35 cellular contexts compared by ENCODE assay signal in genomic region chr19:1717200-1717969, GRCh38. TPM values are rescaled to one million over a fixed set of nuclear protein-coding genes. Genes with fewer than 3 reads are reported as not detected.
"Had no signal": no experiment of that assay in that cellular context is flagged by ENCODE, and none has a peak within 500 bp of the region (broad histone marks: within the 10 kb centered on the region; RNA-seq: fewer than 3 reads in every experiment).

No MANE protein-coding gene starts in this region.

- H3K36me3 ChIP-seq: ascending aorta, breast epithelium, MG63, SJCRH30 had no signal

- ATAC-seq: activated CD4-positive, alpha-beta T cell treated with anti-CD3 and anti-CD28 coated beads for 36 hours; activated CD4-positive, CD25-positive, alpha-beta regulatory T cell treated with anti-CD3 and anti-CD28 coated beads, Interleukin-2, amount 50 U/mL, for 24 hours; activated CD8-positive, alpha-beta T cell treated with anti-CD3 and anti-CD28 coated beads, Interleukin-2, amount 10 ng/mL, durations not matched to agents 7 days and 5 days; Panc1 had no signal

- H3K27ac ChIP-seq: ascending aorta, breast epithelium, SJCRH30, SK-N-MC had no signal

- H3K27ac Mint-ChIP-seq: activated CD4-positive, alpha-beta T cell treated with anti-CD3 and anti-CD28 coated beads for 36 hours; activated CD4-positive, alpha-beta T cell treated with anti-CD3 and anti-CD28 coated beads, Interleukin-2, amount 10 ng/mL, durations not matched to agents 7 days and 5 days; activated CD8-positive, alpha-beta T cell treated with anti-CD3 and anti-CD28 coated beads, Interleukin-2, amount 10 ng/mL, durations not matched to agents 7 days and 5 days; activated naive CD4-positive, alpha-beta T cell treated with anti-CD3 and anti-CD28 coated beads for 36 hours; activated naive CD8-positive, alpha-beta T cell treated with anti-CD3 and anti-CD28 coated beads for 36 hours; activated T-cell treated with anti-CD3 and anti-CD28 coated beads, Interleukin-2, amount 50 U/mL, for 24 hours had no signal

- H3K27me3 ChIP-seq: ascending aorta had no signal

- H3K4me1 ChIP-seq: ascending aorta, breast epithelium, SJCRH30 had no signal

- DNase-seq: activated CD4-positive, alpha-beta T cell treated with anti-CD3 and anti-CD28 coated beads for 36 hours; activated CD4-positive, alpha-beta T cell treated with anti-CD3 and anti-CD28 coated beads, Interleukin-2, amount 10 ng/mL, durations not matched to agents 7 days and 5 days; activated CD4-positive, alpha-beta T cell treated with anti-CD3 and anti-CD28 coated beads, Interleukin-2, amount 50 U/mL, for 48 hours; activated CD8-positive, alpha-beta T cell treated with anti-CD3 and anti-CD28 coated beads, Interleukin-2, amount 10 ng/mL, durations not matched to agents 7 days and 5 days; activated gamma-delta T cell treated with Interleukin-2 at 50 U/mL for 16 hours; activated naive CD4-positive, alpha-beta T cell treated with anti-CD3 and anti-CD28 coated beads for 36 hours; activated naive CD8-positive, alpha-beta T cell treated with anti-CD3 and anti-CD28 coated beads for 36 hours; activated T-cell treated with anti-CD3 and anti-CD28 coated beads, Interleukin-2, amount 50 U/mL, for 24 hours; amniotic stem cell; Kasumi-1; KG1; MG63; NCI-H1048; NCI-H1105 treated with DMSO at 0.1 percent for 48 hours; NCI-H1436; NCI-H1694; NCI-H1930; NCI-H2081 treated with DMSO at 0.1 percent for 48 hours; NCI-H345; NCI-H526; NCI-H774; SHP77; SJCRH30 had no signal

- H3K4me3 Mint-ChIP-seq: activated CD4-positive, alpha-beta T cell treated with anti-CD3 and anti-CD28 coated beads for 36 hours; activated CD4-positive, alpha-beta T cell treated with anti-CD3 and anti-CD28 coated beads, Interleukin-2, amount 10 ng/mL, durations not matched to agents 7 days and 5 days; activated CD8-positive, alpha-beta T cell treated with anti-CD3 and anti-CD28 coated beads, Interleukin-2, amount 10 ng/mL, durations not matched to agents 7 days and 5 days; activated naive CD4-positive, alpha-beta T cell treated with anti-CD3 and anti-CD28 coated beads for 36 hours; activated naive CD8-positive, alpha-beta T cell treated with anti-CD3 and anti-CD28 coated beads for 36 hours; activated T-cell treated with anti-CD3 and anti-CD28 coated beads, Interleukin-2, amount 50 U/mL, for 24 hours; activated T-helper 1 cell treated with anti-CD3 and anti-CD28 coated beads, Interleukin-12 subunit alpha, Interleukin-12 subunit beta, Interleukin-2, Interleukin-4 antibody, amounts not matched to agents 30 ng/mL and 10 ng/mL and 1 ng/mL, durations not matched to agents 14 hours and 24 hours and 36 hours had no signal

- H3K9me3 ChIP-seq: ascending aorta, breast epithelium, MG63, SJCRH30 had no signal

- H3K4me1 Mint-ChIP-seq: activated CD4-positive, alpha-beta T cell treated with anti-CD3 and anti-CD28 coated beads for 36 hours; activated CD4-positive, alpha-beta T cell treated with anti-CD3 and anti-CD28 coated beads, Interleukin-2, amount 10 ng/mL, durations not matched to agents 7 days and 5 days; activated naive CD8-positive, alpha-beta T cell treated with anti-CD3 and anti-CD28 coated beads for 36 hours had no signal

- H3K4me3 ChIP-seq: ascending aorta, breast epithelium, MG63, SJCRH30, SK-N-MC had no signal

- FAIRE-seq: TTC549 had no signal

- H3K9me3 Mint-ChIP-seq: activated CD4-positive, alpha-beta T cell treated with anti-CD3 and anti-CD28 coated beads, Interleukin-2, amount 10 ng/mL, durations not matched to agents 7 days and 5 days; activated naive CD4-positive, alpha-beta T cell treated with anti-CD3 and anti-CD28 coated beads for 36 hours; activated T-cell treated with anti-CD3 and anti-CD28 coated beads, Interleukin-2, amount 50 U/mL, for 24 hours had no signal

- H3K36me3 Mint-ChIP-seq: activated naive CD8-positive, alpha-beta T cell treated with anti-CD3 and anti-CD28 coated beads for 36 hours had no signal

RNA-seq across cellular contexts. Expression of gene ONECUT3, which starts 35.9 kb away (rescaled TPM):
- total RNA-seq: activated CD4-positive, alpha-beta T cell treated with anti-CD3 and anti-CD28 coated beads for 36 hours; activated CD4-positive, alpha-beta T cell treated with anti-CD3 and anti-CD28 coated beads, Interleukin-2, amount 10 ng/mL, durations not matched to agents 7 days and 5 days; activated CD8-positive, alpha-beta T cell treated with anti-CD3 and anti-CD28 coated beads, Interleukin-2, amount 10 ng/mL, durations not matched to agents 7 days and 5 days; activated naive CD4-positive, alpha-beta T cell treated with anti-CD3 and anti-CD28 coated beads for 36 hours; activated naive CD8-positive, alpha-beta T cell treated with anti-CD3 and anti-CD28 coated beads for 36 hours; activated T-helper 1 cell treated with anti-CD3 and anti-CD28 coated beads, Interleukin-12 subunit alpha, Interleukin-12 subunit beta, Interleukin-2, Interleukin-4 antibody, amounts not matched to agents 30 ng/mL and 10 ng/mL and 1 ng/mL, durations not matched to agents 14 hours and 24 hours and 36 hours; ascending aorta; breast epithelium; cardiac septum; NCI-H460; RPMI7951; SJCRH30; T-helper 1 cell treated with Interleukin-12 subunit alpha and Interleukin-12 subunit beta and Interleukin-4 antibody, amounts not matched to agents 30 ng/mL and 1 ng/mL, for 36 hours; T-helper 2 cell treated with Interferon-gamma antibody and Interleukin-4, amounts not matched to agents 100 ng/mL and 5 ng/mL, for 36 hours had no signal
